In the genomic region with DNA sequence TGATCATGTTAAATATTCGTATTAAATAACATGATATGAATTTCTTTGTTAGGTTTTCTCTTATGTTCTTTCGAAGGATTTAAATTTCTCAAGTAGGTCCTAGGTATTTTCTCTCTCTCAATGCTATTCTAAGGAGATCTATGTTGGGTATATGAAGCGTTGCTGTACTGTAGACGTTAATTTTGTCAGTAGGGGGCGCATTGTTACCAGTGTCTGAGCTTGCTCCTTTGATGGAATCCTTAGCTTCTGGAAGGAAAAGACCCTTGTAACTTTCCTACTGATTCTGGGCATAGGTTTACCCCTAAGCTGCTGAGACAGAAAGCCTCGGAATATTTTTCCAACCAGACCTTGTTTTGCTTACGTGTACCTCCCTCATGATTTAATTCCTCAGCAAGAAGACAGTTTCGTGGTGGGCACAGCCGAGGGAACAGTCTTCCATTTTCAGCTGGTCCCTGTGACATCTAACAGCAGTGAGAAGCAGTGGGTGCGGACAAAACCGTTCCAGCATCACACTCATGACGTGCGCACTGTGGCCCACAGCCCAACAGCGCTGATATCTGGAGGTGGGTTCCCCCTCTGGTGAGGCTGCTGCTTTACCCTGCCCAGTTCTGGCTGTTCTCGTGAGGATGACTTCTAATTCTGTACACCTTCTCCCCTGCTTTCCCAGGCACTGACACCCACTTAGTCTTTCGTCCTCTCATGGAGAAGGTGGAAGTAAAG, we compare ENCODE assay signal across 8 cellular contexts. TPM values are rescaled to one million over a fixed set of nuclear protein-coding genes. Genes with fewer than 3 reads are reported as not detected.
A peak's percentile ranks its signal among the peaks of the same experiment; 100 is the strongest.
DNase-seq lines count a peak whose midpoint lies in the region; ATAC-seq and TF ChIP-seq lines count a peak whose summit lies in the region.

No MANE protein-coding gene starts in this region.

- intact Hi-C loops in left ventricle myocardium inferior (cut with micrococcal nuclease), result loop anchor here (2.0 kb wide), 1 partner anchor 136 kb away; no protein-coding TSS in a partner anchor

- H3K27ac ChIP-seq in left ventricle myocardium inferior (replicated peaks), result no peak overlapping the region

- in situ Hi-C loops in astrocyte of the cerebellum (cut with HindIII; ENCODE audit: low sequenced_read_pairs), result no loop called here

- H3K4me3 ChIP-seq in astrocyte of the cerebellum (ENCODE audit: low read depth, low read length) (no peak overlapping the region), left ventricle myocardium inferior (no peak overlapping the region), retinal pigment epithelial cell (ENCODE audit: low read length) (no peak overlapping the region)

- H3K27me3 ChIP-seq in left ventricle myocardium inferior (ENCODE audit: low read depth), result no peaks in the 10 kb centered on the region

- DNase-seq in Daoy (ENCODE audit: low read depth) (peak; percentile 44), KG1 (lab: John Stamatoyannopoulos, UW) (peak; percentile 56), RKO (ENCODE audit: low spot score) (peak; percentile 69), astrocyte of the cerebellum (ENCODE audit: low read depth) (peak; percentile 81), left ventricle myocardium inferior (no peak), retinal pigment epithelial cell (ENCODE audit: low read depth) (no peak)
- DNase-seq in NK-92 treated with Interleukin-12 subunit alpha and Interleukin-12 subunit beta, amount 100 ng/mL, for 24 hours (lab: John Stamatoyannopoulos, UW), result no peak

- TF ChIP-seq CTCF in astrocyte of the cerebellum (IDR thresholded peaks at IDR 0.05; ENCODE audit: low read depth, low read length, missing control alignments) (peak; percentile 70), left ventricle myocardium inferior (IDR thresholded peaks at IDR 0.05; ENCODE audit: borderline replicate concordance) (peak; percentile 87), retinal pigment epithelial cell (conservative IDR thresholded peaks at IDR 0.05; ENCODE audit: low read depth, low read length) (peak; percentile 76)

- H3K9me3 ChIP-seq in left ventricle myocardium inferior (replicated peaks), result no peaks in the 10 kb centered on the region

- H3K4me1 ChIP-seq in left ventricle myocardium inferior, result no peaks in the 10 kb centered on the region

- no peak for ATAC-seq in GM18909 (IDR thresholded peaks at IDR 0.05; ENCODE audit: poor library complexity, unreplicated experiment)

- peaks cover 82% of the 10 kb centered on the region for H3K36me3 ChIP-seq in left ventricle myocardium inferior

RNA-seq across cellular contexts. Expression of gene UTP4, which starts 17.9 kb away (rescaled TPM):
- 24.3 and 47.0 TPM in 2 replicates for total RNA-seq in Daoy (2014; rRNA removed; shearing (Covaris generic))
- 30.4 TPM for total RNA-seq in left ventricle myocardium inferior

RNA-seq across cellular contexts. Expression of gene CHTF8, which starts 17.9 kb away (rescaled TPM):
- total RNA-seq in Daoy (2014; rRNA removed; shearing (Covaris generic)), result 32.7 and 46.9 TPM in 2 replicates
- total RNA-seq in left ventricle myocardium inferior, result 52.4 TPM

RNA-seq across cellular contexts. Expression of gene SNTB2, which starts 36.7 kb away (rescaled TPM):
- 5.6 and 6.8 TPM in 2 replicates for total RNA-seq in Daoy (2014; rRNA removed; shearing (Covaris generic))
- 10.2 TPM for total RNA-seq in left ventricle myocardium inferior

RNA-seq across cellular contexts. Expression of gene HAS3, which starts 44.9 kb away (rescaled TPM):
- 0.09 and 1.5 TPM in 2 replicates for total RNA-seq in Daoy (2014; rRNA removed; shearing (Covaris generic))
- 0.27 TPM for total RNA-seq in left ventricle myocardium inferior

Comparison
In these comparisons a context has a peak if more than half of its experiments do, and no peak if none do; other contexts are left out.
1. DNase-seq: peak in Daoy (single experiment), KG1 (single experiment), RKO (single experiment) and astrocyte of the cerebellum (single experiment); none in left ventricle myocardium inferior (single experiment), retinal pigment epithelial cell (single experiment) and NK-92 treated with Interleukin-12 subunit alpha and Interleukin-12 subunit beta, amount 100 ng/mL, for 24 hours (single experiment).
2. Peak in every context shown above with its lines, with median percentiles within 50 percentile points of each other: CTCF ChIP-seq.